1 cellular context compared by ENCODE assay signal in genomic region chr1:31780632-31781031, GRCh38.
TF ChIP-seq lines count a peak whose summit lies in the region.

No MANE protein-coding gene starts in this region.

TF ChIP-seq in endothelial cell of umbilical vein, 7 proteins besides CTCF, POLR2A, EP300 and RAD21:
- no peak for TF ChIP-seq EZH2 (IDR thresholded peaks at IDR 0.05; ENCODE audit: borderline replicate concordance, low read depth, low read length, severe bottlenecking)
- no peak for TF ChIP-seq MAX (IDR thresholded peaks at IDR 0.05; ENCODE audit: insufficient read depth, insufficient read length)
- TF ChIP-seq JUN (IDR thresholded peaks at IDR 0.05; ENCODE audit: borderline replicate concordance, insufficient read depth, insufficient read length, low read depth), result no peak
- no peak for TF ChIP-seq POLR2AphosphoS5 (IDR thresholded peaks at IDR 0.05; ENCODE audit: insufficient read depth, low read depth, low read length)
- TF ChIP-seq MYC (IDR thresholded peaks at IDR 0.05; ENCODE audit: low read depth, low read length), result no peak
- TF ChIP-seq GATA2 (IDR thresholded peaks at IDR 0.05; ENCODE audit: insufficient read depth, insufficient read length, low read depth, low read length), result no peak
- no peak for TF ChIP-seq FOS (IDR thresholded peaks at IDR 0.05; ENCODE audit: borderline replicate concordance, insufficient read depth, low read length)
